Comparison of ENCODE assay signal across 8 cellular contexts in genomic region chr1:111448918-111449702, GRCh38. TPM values are rescaled to one million over a fixed set of nuclear protein-coding genes. Genes with fewer than 3 reads are reported as not detected.
DNase-seq lines count a peak whose midpoint lies in the region; ATAC-seq and TF ChIP-seq lines count a peak whose summit lies in the region.

Gene ATP5PB (plus strand): TSS chr1:111449464. CDS start chr1:111449542, 78 bp downstream.
Gene WDR77 (minus strand): TSS chr1:111449256. CDS start chr1:111449169, 87 bp downstream.

- no peaks in the 10 kb centered on the region for H3K27me3 Mint-ChIP-seq in T-helper 17 cell

- H3K36me3 ChIP-seq in upper lobe of right lung = peaks cover 51% of the 10 kb centered on the region

- H3K4me1 ChIP-seq in upper lobe of right lung = peaks cover 47% of the 10 kb centered on the region

- H3K9me3 ChIP-seq in T-helper 17 cell (ENCODE audit: control insufficient read depth, low read length, poor library complexity, severe bottlenecking) (no peaks in the 10 kb centered on the region), upper lobe of right lung (no peaks in the 10 kb centered on the region)

- peak within 1 kb of the TSS; percentile 81 for H3K27ac ChIP-seq in upper lobe of right lung

- DNase-seq in NCI-H1694 treated with DMSO at 0.1 percent for 48 hours (lab: John Stamatoyannopoulos, UW) (peak; percentile 99), T-helper 17 cell (peak; percentile 74 to 83 (median 79)), amygdala (lab: John Stamatoyannopoulos, UW) (peak; percentile 43 to 98 (median 91)), left cardiac atrium (peak; percentile 96), posterior vena cava (ENCODE audit: low spot score) (peak; percentile 97), upper lobe of right lung (peak; percentile 94)

- peak within 1 kb of the TSS; percentile 67 for H3K4me3 ChIP-seq in upper lobe of right lung

- TF ChIP-seq POLR2A in GM15510 (IDR thresholded peaks at IDR 0.05; ENCODE audit: borderline replicate concordance, extremely low read depth, insufficient read length) = peak; percentile 60

- H3K36me3 Mint-ChIP-seq in T-helper 17 cell (ENCODE audit: low read depth) = peaks cover 13% of the 10 kb centered on the region

- peaks cover 67% of the 10 kb centered on the region for H3K4me1 Mint-ChIP-seq in T-helper 17 cell

- peak; percentile 97 for ATAC-seq in HG02885 (IDR thresholded peaks at IDR 0.05; ENCODE audit: poor library complexity, unreplicated experiment)
- peak; percentile 97 for ATAC-seq in T-helper 17 cell
- peak; percentile 96 to 97 for ATAC-seq in left cardiac atrium
- ATAC-seq in upper lobe of right lung = peak; percentile 96

- H3K27ac Mint-ChIP-seq in T-helper 17 cell = peak within 1 kb of the TSS; percentile 100

- H3K27me3 ChIP-seq in upper lobe of right lung = no peaks in the 10 kb centered on the region

- intact Hi-C loops in left cardiac atrium (cut with DNase I) (no loop called here), posterior vena cava (cut with DNase I) (no loop called here), upper lobe of right lung (cut with DNase I) (no loop called here)

- TF ChIP-seq CTCF in upper lobe of right lung (IDR thresholded peaks at IDR 0.05) = no peak

- peak within 1 kb of the TSS; percentile 100 for H3K4me3 Mint-ChIP-seq in T-helper 17 cell

RNA-seq across cellular contexts. Expression of gene ATP5PB, which starts in this region (rescaled TPM):
- total RNA-seq in T-helper 17 cell (100 to 1,000 TPM in 1 of 2 donors, 10 to 100 TPM in 1; 86.1 to 101 TPM), left cardiac atrium (100 to 1,000 TPM; 458 to 551 TPM), posterior vena cava (100 to 1,000 TPM; 148 to 164 TPM), upper lobe of right lung (132 TPM)

RNA-seq across cellular contexts. Expression of gene WDR77, which starts in this region (rescaled TPM):
- total RNA-seq in T-helper 17 cell (10 to 100 TPM; 17.6 to 19.5 TPM), left cardiac atrium (10 to 100 TPM; 22.9 to 31.9 TPM), posterior vena cava (10 to 100 TPM; 20.9 to 21.2 TPM), upper lobe of right lung (20.1 TPM)

Comparison
In these comparisons a context has a peak if more than half of its experiments do, and no peak if none do; other contexts are left out.
1. Peak in every context shown above with its lines: DNase-seq, ATAC-seq, H3K4me3 ChIP-seq and H3K27ac ChIP-seq.